10 cellular contexts compared by ENCODE assay signal in the genomic region with DNA sequence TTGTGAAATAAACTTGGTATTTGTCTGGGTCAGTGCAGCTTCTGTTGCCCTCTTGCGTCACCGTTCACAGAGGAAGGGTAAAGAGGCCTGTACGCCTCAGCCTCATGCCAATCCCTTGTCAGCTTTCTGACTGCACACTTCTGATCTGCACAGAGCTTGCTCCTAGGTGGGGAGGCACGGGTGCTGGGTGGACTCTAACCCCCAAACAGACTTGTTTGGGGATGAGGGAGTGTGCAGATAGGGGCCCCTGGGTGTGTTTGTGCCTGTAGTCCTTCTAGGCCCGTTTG. TPM values are rescaled to one million over a fixed set of nuclear protein-coding genes. Genes with fewer than 3 reads are reported as not detected.
A peak's percentile ranks its signal among the peaks of the same experiment; 100 is the strongest.
DNase-seq lines count a peak whose midpoint lies in the region; ATAC-seq and TF ChIP-seq lines count a peak whose summit lies in the region.
"Had no signal": no experiment of that assay in that cellular context is flagged by ENCODE, and none has a peak within 500 bp of the region (broad histone marks: within the 10 kb centered on the region; RNA-seq: fewer than 3 reads in every experiment).

No MANE protein-coding gene starts in this region.

- H3K9me3 ChIP-seq in iPS-18c (ENCODE audit: control insufficient read depth, insufficient read depth, low read length), result peaks cover 3% of the 10 kb centered on the region
- no peaks in the 10 kb centered on the region for H3K9me3 ChIP-seq in thoracic aorta

- H3K27ac ChIP-seq in thoracic aorta, result no peak overlapping the region

- H3K27me3 ChIP-seq in thoracic aorta (replicated peaks; ENCODE audit: insufficient read depth), result no peaks in the 10 kb centered on the region

- DNase-seq in activated naive CD4-positive, alpha-beta T cell treated with anti-CD3 and anti-CD28 coated beads, Interleukin-2, amount 10 ng/mL, durations not matched to agents 7 days and 5 days, result no peak
- no peak for DNase-seq in activated naive CD4-positive, alpha-beta T cell treated with anti-CD3 and anti-CD28 coated beads, Interleukin-2, amount 50 U/mL, for 16 hours
- DNase-seq in WTC11 (ENCODE audit: low spot score), result no peak
- DNase-seq in thoracic aorta (ENCODE audit: low spot score), result no peak
- DNase-seq in SKM-1 treated with dmso at 0.1 percent for 144 hours (lab: John Stamatoyannopoulos, UW; ENCODE audit: unreplicated experiment), result no peak
- no peak for DNase-seq in medulla oblongata (ENCODE audit: extremely low spot score)
- DNase-seq in NCI-H82 treated with DMSO at 0.1 percent for 48 hours (lab: John Stamatoyannopoulos, UW; ENCODE audit: unreplicated experiment), result no peak
- DNase-seq: DMS79 had no signal

- ATAC-seq in WTC11, result no peak
- no peak for ATAC-seq in thoracic aorta (ENCODE audit: insufficient number of reproducible peaks, low FRiP score, low read depth)
- ATAC-seq: right cardiac atrium had no signal

- H3K4me3 ChIP-seq in iPS-18c (ENCODE audit: insufficient read depth, low read depth, low read length) (peak overlapping the region; percentile 89; the same call in 1 of the 2 replicates), thoracic aorta (peak overlapping the region; percentile 77)

- peaks cover 54% of the 10 kb centered on the region for H3K4me1 Mint-ChIP-seq in activated naive CD4-positive, alpha-beta T cell treated with anti-CD3 and anti-CD28 coated beads, Interleukin-2, amount 10 ng/mL, durations not matched to agents 7 days and 5 days
- peaks cover 41% of the 10 kb centered on the region for H3K4me1 Mint-ChIP-seq in WTC11

- POLR2A ChIA-PET in WTC11 (lab: Charles Lee), result interaction anchor here (0.7 kb wide), 1 partner anchor 73 kb away, joined by 4 read pairs; no protein-coding TSS in a partner anchor

- H3K27ac Mint-ChIP-seq in activated naive CD4-positive, alpha-beta T cell treated with anti-CD3 and anti-CD28 coated beads, Interleukin-2, amount 10 ng/mL, durations not matched to agents 7 days and 5 days, result no peak overlapping the region
- no peak overlapping the region for H3K27ac Mint-ChIP-seq in WTC11

- H3K36me3 Mint-ChIP-seq in activated naive CD4-positive, alpha-beta T cell treated with anti-CD3 and anti-CD28 coated beads, Interleukin-2, amount 10 ng/mL, durations not matched to agents 7 days and 5 days, result peaks cover 31% of the 10 kb centered on the region
- peaks cover 27% of the 10 kb centered on the region for H3K36me3 Mint-ChIP-seq in WTC11

- peaks cover 11% of the 10 kb centered on the region for H3K36me3 ChIP-seq in thoracic aorta

- H3K9me3 Mint-ChIP-seq in activated naive CD4-positive, alpha-beta T cell treated with anti-CD3 and anti-CD28 coated beads, Interleukin-2, amount 10 ng/mL, durations not matched to agents 7 days and 5 days, result no peaks in the 10 kb centered on the region
- H3K9me3 Mint-ChIP-seq in WTC11, result no peaks in the 10 kb centered on the region

- H3K4me1 ChIP-seq in thoracic aorta (ENCODE audit: control insufficient read depth in 1 of 2, low read depth in 2 of 2), result peaks cover 29 to 52% of the 10 kb centered on the region in 2 donors

- peak overlapping the region; percentile 75 for H3K4me3 Mint-ChIP-seq in activated naive CD4-positive, alpha-beta T cell treated with anti-CD3 and anti-CD28 coated beads, Interleukin-2, amount 10 ng/mL, durations not matched to agents 7 days and 5 days
- H3K4me3 Mint-ChIP-seq in WTC11, result peak overlapping the region; percentile 89

- peaks cover 11% of the 10 kb centered on the region for H3K27me3 Mint-ChIP-seq in activated naive CD4-positive, alpha-beta T cell treated with anti-CD3 and anti-CD28 coated beads, Interleukin-2, amount 10 ng/mL, durations not matched to agents 7 days and 5 days
- H3K27me3 Mint-ChIP-seq in WTC11 (ENCODE audit: low read depth), result no peaks in the 10 kb centered on the region; the same call in 1 of the 2 replicates

- TF ChIP-seq CTCF in WTC11 (IDR thresholded peaks at IDR 0.05), result no peak
- TF ChIP-seq CTCF in thoracic aorta (IDR thresholded peaks at IDR 0.05), result no peak

- CTCF ChIA-PET in activated naive CD4-positive, alpha-beta T cell treated with anti-CD3 and anti-CD28 coated beads, Interleukin-2, amount 10 ng/mL, durations not matched to agents 7 days and 5 days (lab: Charles Lee), result interaction anchor here (1.0 to 1.2 kb wide), 2 partner anchors 28 to 32 kb away, joined by 3 to 4 read pairs; no protein-coding TSS in a partner anchor
- CTCF ChIA-PET in WTC11 (lab: Charles Lee), result interaction anchor here (1.1 to 1.7 kb wide), 2 partner anchors 44 to 215 kb away, joined by 7 to 8 read pairs; no protein-coding TSS in a partner anchor

TF ChIP-seq in WTC11, 78 proteins besides CTCF, POLR2A, EP300 and RAD21:
- TF ChIP-seq GTF2I (CRISPR knock-in tag; conservative IDR thresholded peaks at IDR 0.05), result no peak
- no peak for TF ChIP-seq ZNF232 (CRISPR knock-in tag; IDR thresholded peaks at IDR 0.05)
- TF ChIP-seq GABPB1 (CRISPR knock-in tag; IDR thresholded peaks at IDR 0.05), result peak; percentile 74

RNA-seq across cellular contexts. Expression of gene B4GALT2, which starts 0.8 kb away (rescaled TPM):
- total RNA-seq in WTC11 (2021) (66.7 to 72.2 TPM (median 66.9 TPM) in 3 replicates), thoracic aorta (10 to 100 TPM; 34.8 to 51.6 TPM)

RNA-seq across cellular contexts. Expression of gene ATP6V0B, which starts 3.4 kb away (rescaled TPM):
- 108 to 115 TPM (median 110 TPM) in 3 replicates for total RNA-seq in WTC11 (2021)
- total RNA-seq in thoracic aorta, result 100 to 1,000 TPM in 1 of 2 donors, 10 to 100 TPM in 1; 72.3 to 136 TPM

RNA-seq across cellular contexts. Expression of gene DPH2, which starts 8.4 kb away (rescaled TPM):
- total RNA-seq in WTC11 (2021), result 47.6 to 57.5 TPM (median 51.5 TPM) in 3 replicates
- total RNA-seq in thoracic aorta, result 10 to 100 TPM; 21.9 to 31.4 TPM

RNA-seq across cellular contexts. Expression of gene CCDC24, which starts 13.2 kb away (rescaled TPM):
- total RNA-seq in WTC11 (2021) (12.1 to 20.1 TPM (median 19.2 TPM) in 3 replicates), thoracic aorta (10 to 100 TPM in 1 of 2 donors, 1 to 10 TPM in 1; 4.5 to 24.0 TPM)

RNA-seq across cellular contexts. Expression of gene IPO13, which starts 31.5 kb away (rescaled TPM):
- 17.8 to 24.2 TPM (median 19.1 TPM) in 3 replicates for total RNA-seq in WTC11 (2021)
- 10 to 100 TPM; 22.2 to 34.3 TPM for total RNA-seq in thoracic aorta
